In genomic region chr19:4386038-4386782, GRCh38 we compare ENCODE assay signal across 15 cellular contexts. TPM values are rescaled to one million over a fixed set of nuclear protein-coding genes. Genes with fewer than 3 reads are reported as not detected.
DNase-seq lines count a peak whose midpoint lies in the region; ATAC-seq and TF ChIP-seq lines count a peak whose summit lies in the region.
"Had no signal": no experiment of that assay in that cellular context is flagged by ENCODE, and none has a peak within 500 bp of the region (broad histone marks: within the 10 kb centered on the region; RNA-seq: fewer than 3 reads in every experiment).

No MANE protein-coding gene starts in this region.

- ATAC-seq in WTC11: no peak
- ATAC-seq in naive thymus-derived CD4-positive, alpha-beta T cell: no peak

- POLR2A ChIA-PET in WTC11 (lab: Charles Lee): no interaction called here
- POLR2A ChIA-PET in naive thymus-derived CD4-positive, alpha-beta T cell (lab: Charles Lee): no interaction called here

- CTCF ChIA-PET in WTC11 (lab: Charles Lee): interaction anchor here (0.7 to 2.1 kb wide), 5 partner anchors 14 to 119 kb away, joined by 3 to 5 read pairs (median 3); partner anchors contain the start of gene SH3GL1
- CTCF ChIA-PET in naive thymus-derived CD4-positive, alpha-beta T cell (lab: Charles Lee): interaction anchor here (0.8 kb wide), 1 partner anchor 22 kb away, joined by 3 read pairs; no protein-coding TSS in a partner anchor

- H2BK5ac ChIP-seq in neuronal stem cell (ENCODE audit: low read length): peak overlapping the region; percentile 57

- H3K4me2 ChIP-seq in neuronal stem cell (ENCODE audit: insufficient read depth, low read length, poor library complexity, severe bottlenecking): no peak overlapping the region

- no peak overlapping the region for H3K14ac ChIP-seq in neuronal stem cell (ENCODE audit: low read length)

- H3K18ac ChIP-seq in neuronal stem cell (ENCODE audit: low read length): no peak overlapping the region

- H3K4me1 Mint-ChIP-seq in WTC11: peaks cover 29% of the 10 kb centered on the region
- peaks cover 15 to 40% (median 25%) of the 10 kb centered on the region in 7 donors for H3K4me1 Mint-ChIP-seq in naive thymus-derived CD4-positive, alpha-beta T cell

- intact Hi-C loops in naive thymus-derived CD4-positive, alpha-beta T cell (cut with micrococcal nuclease): no loop called here

- no CpG with 5 or more reads among the region's 13 CpGs for WGBS in neuronal stem cell (ENCODE audit: extremely low coverage in 2 of 2, insufficient read length in 2 of 2, insufficient replicate concordance in 1 of 2), 2 donors

- no peak overlapping the region for H2BK15ac ChIP-seq in neuronal stem cell (ENCODE audit: low read length)

- peak overlapping the region; percentile 24 for H3K9ac ChIP-seq in neuronal stem cell (ENCODE audit: low read depth, low read length, poor library complexity)

- H2BK12ac ChIP-seq in neuronal stem cell (ENCODE audit: low read length): no peak overlapping the region

- no peak overlapping the region for H2AFZ ChIP-seq in neuronal stem cell (ENCODE audit: low read length)

- peak overlapping the region; percentile 17 for H2AK5ac ChIP-seq in neuronal stem cell (ENCODE audit: low read depth, low read length)

- H3K4me3 ChIP-seq in AG09309 (ENCODE audit: control insufficient read depth, low read depth, low read length) (no peak overlapping the region), epithelial cell of proximal tubule (ENCODE audit: low read depth, low read length) (no peak overlapping the region), neuronal stem cell (ENCODE audit: low read length in 2 of 2) (no peak overlapping the region)
- H3K4me3 ChIP-seq in naive thymus-derived CD4-positive, alpha-beta T cell (ENCODE audit: low read length): no peak overlapping the region
- H3K4me3 ChIP-seq: cardiac muscle cell, esophagus muscularis mucosa, upper lobe of left lung had no signal

- TF ChIP-seq CTCF in AG09309 (IDR thresholded peaks at IDR 0.05; ENCODE audit: control insufficient read depth, insufficient read depth, low read depth, low read length, missing control alignments): peak; percentile 14
- TF ChIP-seq CTCF in WTC11 (IDR thresholded peaks at IDR 0.05): no peak
- peak; percentile 14 for TF ChIP-seq CTCF in epithelial cell of proximal tubule (conservative IDR thresholded peaks at IDR 0.05; ENCODE audit: low read depth, low read length)

- no peak overlapping the region for H2BK120ac ChIP-seq in neuronal stem cell (ENCODE audit: low read depth, low read length)

- DNase-seq in AG09309 (ENCODE audit: low read depth): no peak
- no peak for DNase-seq in WTC11 (ENCODE audit: low spot score)
- no peak for DNase-seq in epithelial cell of proximal tubule (ENCODE audit: low read depth)
- no peak for DNase-seq in neuronal stem cell (ENCODE audit: low spot score)
- no peak for DNase-seq in NCI-H2107 (lab: John Stamatoyannopoulos, UW)
- DNase-seq in amniotic stem cell (lab: John Stamatoyannopoulos, UW): no peak
- DNase-seq in SIG-M5 treated with dmso at 0.1 percent for 504 hours (lab: John Stamatoyannopoulos, UW; ENCODE audit: unreplicated experiment): no peak
- no peak for DNase-seq in naive thymus-derived CD4-positive, alpha-beta T cell
- DNase-seq: activated T-cell treated with anti-CD3 and anti-CD28 coated beads, Interleukin-2, amount 50 U/mL, for 1 hour; DND-41; naive B cell; NCI-H2171; upper lobe of left lung had no signal

- H3K79me1 ChIP-seq in neuronal stem cell (ENCODE audit: low read depth, low read length): peaks cover 15% of the 10 kb centered on the region

- no peak overlapping the region for H3K4ac ChIP-seq in neuronal stem cell (ENCODE audit: low read length)

- H3K36me3 ChIP-seq in neuronal stem cell (replicated peaks in 1 of 2; ENCODE audit: control insufficient read depth in 2 of 2, insufficient read depth in 2 of 2, low read length in 2 of 2): peaks cover 3 to 45% of the 10 kb centered on the region in 2 donors
- peaks cover 0 to 58% (median 3%) of the 10 kb centered on the region in 3 experiments for H3K36me3 ChIP-seq in naive thymus-derived CD4-positive, alpha-beta T cell (ENCODE audit: control insufficient read depth in 2 of 3, insufficient read depth in 3 of 3, low read length in 3 of 3)

- no peaks in the 10 kb centered on the region for H3K9me3 Mint-ChIP-seq in WTC11
- no peaks in the 10 kb centered on the region for H3K9me3 Mint-ChIP-seq in naive thymus-derived CD4-positive, alpha-beta T cell
- H3K9me3 Mint-ChIP-seq: naive B cell had no signal

- no peak overlapping the region for H4K8ac ChIP-seq in neuronal stem cell (ENCODE audit: low read depth, low read length)

- no peaks in the 10 kb centered on the region for H3K9me3 ChIP-seq in neuronal stem cell (replicated peaks in 1 of 2; ENCODE audit: control insufficient read depth in 2 of 2, insufficient read depth in 1 of 2, low read depth in 1 of 2, low read length in 2 of 2)
- no peaks in the 10 kb centered on the region for H3K9me3 ChIP-seq in naive thymus-derived CD4-positive, alpha-beta T cell (ENCODE audit: control insufficient read depth in 2 of 3, low read length in 3 of 3)
- H3K9me3 ChIP-seq: esophagus muscularis mucosa, upper lobe of left lung had no signal

- peaks cover 26 to 30% of the 10 kb centered on the region in 2 donors for H3K4me1 ChIP-seq in neuronal stem cell (ENCODE audit: control insufficient read depth in 2 of 2, insufficient read depth in 1 of 2, low read depth in 1 of 2, low read length in 2 of 2)
- H3K4me1 ChIP-seq in naive thymus-derived CD4-positive, alpha-beta T cell (ENCODE audit: control insufficient read depth in 2 of 2, insufficient read depth in 2 of 2, low read length in 2 of 2): peaks cover 11 to 14% of the 10 kb centered on the region in 2 donors

- H4K91ac ChIP-seq in neuronal stem cell (ENCODE audit: low read depth, low read length, poor library complexity): no peak overlapping the region

- no peak overlapping the region for H3K4me3 Mint-ChIP-seq in WTC11
- no peak overlapping the region for H3K4me3 Mint-ChIP-seq in naive thymus-derived CD4-positive, alpha-beta T cell
- H3K4me3 Mint-ChIP-seq: naive B cell had no signal

- H3K27ac Mint-ChIP-seq in WTC11: no peak overlapping the region
- peak overlapping the region in 2 of 9 donors; percentile 19 to 47 for H3K27ac Mint-ChIP-seq in naive thymus-derived CD4-positive, alpha-beta T cell

- peaks cover 3% of the 10 kb centered on the region for H3K36me3 Mint-ChIP-seq in WTC11
- H3K36me3 Mint-ChIP-seq in naive thymus-derived CD4-positive, alpha-beta T cell: peaks cover 0 to 10% (median 0%) of the 10 kb centered on the region in 5 donors

- no peaks in the 10 kb centered on the region; the same call in 1 of the 2 replicates for H3K27me3 Mint-ChIP-seq in WTC11 (ENCODE audit: low read depth)
- no peaks in the 10 kb centered on the region for H3K27me3 Mint-ChIP-seq in naive thymus-derived CD4-positive, alpha-beta T cell
- H3K27me3 Mint-ChIP-seq: naive B cell had no signal

- peak overlapping the region; percentile 50 for H3K23ac ChIP-seq in neuronal stem cell (ENCODE audit: low read depth, low read length, poor library complexity)

- H3K27me3 ChIP-seq in neuronal stem cell (ENCODE audit: control insufficient read depth in 3 of 3, insufficient read depth in 3 of 3, low read depth in 1 of 3, low read length in 3 of 3): no peaks in the 10 kb centered on the region
- H3K27me3 ChIP-seq in naive thymus-derived CD4-positive, alpha-beta T cell (ENCODE audit: control insufficient read depth in 2 of 2, insufficient read depth in 2 of 2, low read length in 2 of 2): no peaks in the 10 kb centered on the region
- H3K27me3 ChIP-seq: cardiac muscle cell, esophagus muscularis mucosa, upper lobe of left lung had no signal

- H3K27ac ChIP-seq in neuronal stem cell (replicated peaks; ENCODE audit: low read length): no peak overlapping the region
- H3K27ac ChIP-seq in naive thymus-derived CD4-positive, alpha-beta T cell (ENCODE audit: low read depth, low read length): no peak overlapping the region
- H3K27ac ChIP-seq: cardiac muscle cell had no signal

TF ChIP-seq in WTC11, 78 proteins besides CTCF, POLR2A, EP300 and RAD21:
- TF ChIP-seq ZNF121 (CRISPR knock-in tag; IDR thresholded peaks at IDR 0.05): 0 out of 2 replicates have a peak, but pooled peaks have one; percentile 22
- no peak for TF ChIP-seq NFATC4 (CRISPR knock-in tag; IDR thresholded peaks at IDR 0.05)

RNA-seq across cellular contexts. Expression of gene SH3GL1, which starts 14.1 kb away (rescaled TPM):
- total RNA-seq in WTC11 (2021): 89.4 to 109 TPM (median 89.7 TPM) in 3 replicates
- 66.5 and 109 TPM in 2 replicates for total RNA-seq in epithelial cell of proximal tubule
- 88.3 TPM for polyA plus RNA-seq in neuronal stem cell (2013, experiment 1 of 2)
- 86.1 TPM for polyA plus RNA-seq in neuronal stem cell (2013, experiment 2 of 2)
- 10 to 100 TPM; 37.1 to 77.0 (median 38.6) TPM for total RNA-seq in naive thymus-derived CD4-positive, alpha-beta T cell
- 10 to 100 TPM; 11.9 to 22.8 TPM for polyA plus RNA-seq in naive thymus-derived CD4-positive, alpha-beta T cell

RNA-seq across cellular contexts. Expression of gene CHAF1A, which starts 16.2 kb away (rescaled TPM):
- total RNA-seq in WTC11 (2021): 126 to 161 TPM (median 137 TPM) in 3 replicates
- 36.7 and 50.2 TPM in 2 replicates for total RNA-seq in epithelial cell of proximal tubule
- polyA plus RNA-seq in neuronal stem cell (2013, experiment 1 of 2): 59.2 TPM
- polyA plus RNA-seq in neuronal stem cell (2013, experiment 2 of 2): 56.4 TPM
- total RNA-seq in naive thymus-derived CD4-positive, alpha-beta T cell: 10 to 100 TPM; 10.1 to 71.2 (median 14.1) TPM
- 1 to 10 TPM; 3.2 to 5.5 TPM for polyA plus RNA-seq in naive thymus-derived CD4-positive, alpha-beta T cell

RNA-seq across cellular contexts. Expression of gene MPND, which starts 42.8 kb away (rescaled TPM):
- 28.3 to 37.7 TPM (median 37.4 TPM) in 3 replicates for total RNA-seq in WTC11 (2021)
- total RNA-seq in epithelial cell of proximal tubule: 3.9 and 6.3 TPM in 2 replicates
- 20.6 TPM for polyA plus RNA-seq in neuronal stem cell (2013, experiment 1 of 2)
- polyA plus RNA-seq in neuronal stem cell (2013, experiment 2 of 2): 22.4 TPM
- 10 to 100 TPM in 4 of 5 experiments, 1 to 10 TPM in 1; 9.5 to 24.4 (median 20.0) TPM for total RNA-seq in naive thymus-derived CD4-positive, alpha-beta T cell
- polyA plus RNA-seq in naive thymus-derived CD4-positive, alpha-beta T cell: 1 to 10 TPM; 4.0 to 6.7 TPM

RNA-seq across cellular contexts. Expression of gene STAP2, which starts 47.6 kb away (rescaled TPM):
- total RNA-seq in WTC11 (2021) (18.2 to 21.1 TPM (median 20.2 TPM) in 3 replicates), epithelial cell of proximal tubule (49.2 and 70.8 TPM in 2 replicates)
- 6.4 TPM for polyA plus RNA-seq in neuronal stem cell (2013, experiment 1 of 2)
- polyA plus RNA-seq in neuronal stem cell (2013, experiment 2 of 2): 7.4 TPM
- total RNA-seq in naive thymus-derived CD4-positive, alpha-beta T cell: 10 to 100 TPM in 1 of 5 experiments, 1 to 10 TPM in 4; 2.6 to 11.8 (median 4.5) TPM
- 1 to 10 TPM; 2.4 to 4.9 TPM for polyA plus RNA-seq in naive thymus-derived CD4-positive, alpha-beta T cell
